ENCODE assay signal across 25 cellular contexts in genomic region chr17:48643697-48644012, GRCh38. TPM values are rescaled to one million over a fixed set of nuclear protein-coding genes. Genes with fewer than 3 reads are reported as not detected.
A peak's percentile ranks its signal among the peaks of the same experiment; 100 is the strongest.
DNase-seq lines count a peak whose midpoint lies in the region; ATAC-seq and TF ChIP-seq lines count a peak whose summit lies in the region.
"Had no signal": no experiment of that assay in that cellular context is flagged by ENCODE, and none has a peak within 500 bp of the region (broad histone marks: within the 10 kb centered on the region; RNA-seq: fewer than 3 reads in every experiment).

No MANE protein-coding gene starts in this region.

- no peak overlapping the region for H2AFZ ChIP-seq in OCI-LY7 (ENCODE audit: low read length)

- BruUV-seq in OCI-LY7 (replicated peaks; lab: Mats Ljungman, UMichigan), result no TSS peak

- no peak for TF ChIP-seq CTCF in OCI-LY7 (conservative IDR thresholded peaks at IDR 0.05; ENCODE audit: low read length)

- no peak for ATAC-seq in activated CD8-positive, alpha-beta T cell treated with anti-CD3 and anti-CD28 coated beads, Interleukin-2, amount 10 ng/mL, durations not matched to agents 7 days and 5 days
- ATAC-seq in GM21619 (IDR thresholded peaks at IDR 0.05; ENCODE audit: unreplicated experiment), result no peak
- ATAC-seq: GM12878, HepG2, Right ventricle myocardium inferior had no signal

- H3K9me3 Mint-ChIP-seq in activated CD8-positive, alpha-beta T cell treated with anti-CD3 and anti-CD28 coated beads, Interleukin-2, amount 10 ng/mL, durations not matched to agents 7 days and 5 days (ENCODE audit: insufficient read depth), result no peaks in the 10 kb centered on the region
- H3K9me3 Mint-ChIP-seq: CD4-positive, alpha-beta T cell; HFFc6 had no signal

- H3K4me3 Mint-ChIP-seq in activated CD8-positive, alpha-beta T cell treated with anti-CD3 and anti-CD28 coated beads, Interleukin-2, amount 10 ng/mL, durations not matched to agents 7 days and 5 days, result no peak overlapping the region
- H3K4me3 Mint-ChIP-seq: CD4-positive, alpha-beta T cell; HFFc6 had no signal

- H3K4me2 ChIP-seq in OCI-LY7 (ENCODE audit: low read length), result no peak overlapping the region
- H3K4me2 ChIP-seq: BLaER1 had no signal

- H3K4me1 ChIP-seq in HUES6 (ENCODE audit: control insufficient read depth, insufficient read depth, low read length) (peaks cover 13% of the 10 kb centered on the region), rectal smooth muscle tissue (ENCODE audit: control insufficient read depth, insufficient read depth, low read length) (no peaks in the 10 kb centered on the region), OCI-LY7 (ENCODE audit: insufficient read depth, low read length, poor library complexity, severe bottlenecking) (no peaks in the 10 kb centered on the region)

- POLR2A ChIA-PET in activated CD8-positive, alpha-beta T cell treated with anti-CD3 and anti-CD28 coated beads, Interleukin-2, amount 10 ng/mL, durations not matched to agents 7 days and 5 days (lab: Charles Lee), result no interaction called here
- POLR2A ChIA-PET in OCI-LY7 (lab: Charles Lee), result no interaction called here

- H3K4me3 ChIP-seq in HUES6 (ENCODE audit: low read depth, low read length) (peak overlapping the region; percentile 40; the same call in 1 of the 2 replicates), rectal smooth muscle tissue (ENCODE audit: low read length) (peak overlapping the region; percentile 24), OCI-LY7 (ENCODE audit: low read depth, low read length, poor library complexity, severe bottlenecking) (no peak overlapping the region)
- H3K4me3 ChIP-seq: BLaER1, GM12878, SJSA1 had no signal

- DNase-seq in GM03348 (ENCODE audit: low spot score) (peak; percentile 24), hepatic stellate cell (ENCODE audit: low spot score) (peak; percentile 0), OCI-LY7 (ENCODE audit: low spot score) (no peak)
- no peak for DNase-seq in activated CD8-positive, alpha-beta T cell treated with anti-CD3 and anti-CD28 coated beads, Interleukin-2, amount 10 ng/mL, durations not matched to agents 7 days and 5 days
- DNase-seq: CD4-positive, alpha-beta T cell; COR-L47; DMS79; HFFc6; KG1; MV-4-11; NCI-H1417; NCI-H1694 treated with DMSO at 0.1 percent for 48 hours; NCI-H2081 treated with DMSO at 0.1 percent for 48 hours; NCI-H2171 treated with DMSO at 0.1 percent for 48 hours; NCI-H526; OCI-M1; T-helper 1 cell had no signal

- no peaks in the 10 kb centered on the region for H4K20me1 ChIP-seq in OCI-LY7 (ENCODE audit: insufficient read depth, low read length)

- H3K27ac ChIP-seq in HUES6 (ENCODE audit: low read depth, low read length), result no peak overlapping the region
- no peak overlapping the region for H3K27ac ChIP-seq in rectal smooth muscle tissue (ENCODE audit: low read depth, low read length)
- H3K27ac ChIP-seq in OCI-LY7 (ENCODE audit: low read depth, low read length, poor library complexity, severe bottlenecking), result no peak overlapping the region
- H3K27ac ChIP-seq: BLaER1, SJSA1 had no signal

- H3K4me1 Mint-ChIP-seq in activated CD8-positive, alpha-beta T cell treated with anti-CD3 and anti-CD28 coated beads, Interleukin-2, amount 10 ng/mL, durations not matched to agents 7 days and 5 days (ENCODE audit: low read depth), result peaks cover 33% of the 10 kb centered on the region

- H3K27me3 ChIP-seq in HUES6 (ENCODE audit: control insufficient read depth, insufficient read depth, low read length) (peaks cover 100% of the 10 kb centered on the region), rectal smooth muscle tissue (ENCODE audit: control insufficient read depth, insufficient read depth, low read length) (peaks cover 30% of the 10 kb centered on the region)

- H3K27ac Mint-ChIP-seq in activated CD8-positive, alpha-beta T cell treated with anti-CD3 and anti-CD28 coated beads, Interleukin-2, amount 10 ng/mL, durations not matched to agents 7 days and 5 days, result no peak overlapping the region
- H3K27ac Mint-ChIP-seq: CD4-positive, alpha-beta T cell; HFFc6 had no signal

- H3K79me2 ChIP-seq in OCI-LY7 (ENCODE audit: insufficient read depth, low read depth, low read length), result no peaks in the 10 kb centered on the region

- H3K36me3 ChIP-seq in HUES6 (ENCODE audit: control insufficient read depth, insufficient read depth, low read length) (no peaks in the 10 kb centered on the region), rectal smooth muscle tissue (ENCODE audit: control insufficient read depth, insufficient read depth, low read length) (no peaks in the 10 kb centered on the region), OCI-LY7 (ENCODE audit: insufficient read depth, low read length) (no peaks in the 10 kb centered on the region)
- H3K36me3 ChIP-seq: BLaER1, SJSA1 had no signal

- intact Hi-C loops in OCI-LY7 (cut with micrococcal nuclease; ENCODE audit: unreplicated experiment), result no loop called here

- H3K27me3 Mint-ChIP-seq in activated CD8-positive, alpha-beta T cell treated with anti-CD3 and anti-CD28 coated beads, Interleukin-2, amount 10 ng/mL, durations not matched to agents 7 days and 5 days (ENCODE audit: low read depth), result peaks cover 84% of the 10 kb centered on the region

- CTCF ChIA-PET in activated CD8-positive, alpha-beta T cell treated with anti-CD3 and anti-CD28 coated beads, Interleukin-2, amount 10 ng/mL, durations not matched to agents 7 days and 5 days (lab: Charles Lee), result interaction anchor here (1.0 to 2.2 kb wide), 3 partner anchors 11 to 102 kb away, joined by 3 to 7 read pairs (median 3); no protein-coding TSS in a partner anchor
- CTCF ChIA-PET in OCI-LY7 (lab: Charles Lee; ENCODE audit: unreplicated experiment), result no interaction called here

- H3K9me2 ChIP-seq in OCI-LY7 (ENCODE audit: insufficient read depth, low read length), result no peaks in the 10 kb centered on the region

- H3K36me3 Mint-ChIP-seq in activated CD8-positive, alpha-beta T cell treated with anti-CD3 and anti-CD28 coated beads, Interleukin-2, amount 10 ng/mL, durations not matched to agents 7 days and 5 days (ENCODE audit: low read depth), result peaks cover 2% of the 10 kb centered on the region

- H3K9ac ChIP-seq in HUES6 (ENCODE audit: low read length), result peak overlapping the region; percentile 42
- H3K9ac ChIP-seq in rectal smooth muscle tissue (ENCODE audit: low read length), result no peak overlapping the region
- H3K9ac ChIP-seq: BLaER1 had no signal

- no peaks in the 10 kb centered on the region for H3K9me3 ChIP-seq in HUES6 (ENCODE audit: control insufficient read depth, insufficient read depth, low read depth, low read length)
- H3K9me3 ChIP-seq in OCI-LY7 (ENCODE audit: low read length), result no peaks in the 10 kb centered on the region
- H3K9me3 ChIP-seq: SJSA1 had no signal

RNA-seq across cellular contexts. Expression of gene HOXB9, which starts 17.5 kb away (rescaled TPM):
- under 1 TPM; 0.37 to 0.65 TPM for total RNA-seq in activated CD8-positive, alpha-beta T cell treated with anti-CD3 and anti-CD28 coated beads, Interleukin-2, amount 10 ng/mL, durations not matched to agents 7 days and 5 days
- total RNA-seq in OCI-LY7 (2014; rRNA removed; shearing (Covaris generic)), result not detected in 2 replicates
- not detected in 2 replicates for total RNA-seq in OCI-LY7 (2022)
- total RNA-seq: CD4-positive, alpha-beta T cell; HepG2; HFFc6; Right ventricle myocardium inferior had no signal

RNA-seq across cellular contexts. Expression of gene HOXB8, which starts 28.6 kb away (rescaled TPM):
- total RNA-seq in activated CD8-positive, alpha-beta T cell treated with anti-CD3 and anti-CD28 coated beads, Interleukin-2, amount 10 ng/mL, durations not matched to agents 7 days and 5 days, result not detected
- not detected in 2 replicates for total RNA-seq in OCI-LY7 (2014; rRNA removed; shearing (Covaris generic))
- total RNA-seq in OCI-LY7 (2022), result not detected in 2 replicates
- total RNA-seq: CD4-positive, alpha-beta T cell; HepG2; HFFc6; Right ventricle myocardium inferior; SJSA1 had no signal

RNA-seq across cellular contexts. Expression of gene HOXB7, which starts 32.8 kb away (rescaled TPM):
- total RNA-seq in activated CD8-positive, alpha-beta T cell treated with anti-CD3 and anti-CD28 coated beads, Interleukin-2, amount 10 ng/mL, durations not matched to agents 7 days and 5 days, result under 1 TPM; 0.87 to 0.91 TPM
- 6.3 and 9.2 TPM in 2 replicates for total RNA-seq in OCI-LY7 (2014; rRNA removed; shearing (Covaris generic))
- total RNA-seq in OCI-LY7 (2022), result 16.3 and 17.0 TPM in 2 replicates
- total RNA-seq: CD4-positive, alpha-beta T cell; HepG2; HFFc6 had no signal

RNA-seq across cellular contexts. Expression of gene HOXB6, which starts 38.9 kb away (rescaled TPM):
- total RNA-seq in activated CD8-positive, alpha-beta T cell treated with anti-CD3 and anti-CD28 coated beads, Interleukin-2, amount 10 ng/mL, durations not matched to agents 7 days and 5 days, result not detected
- 0.41 TPM in 1 of 2 replicates, not detected in the other for total RNA-seq in OCI-LY7 (2014; rRNA removed; shearing (Covaris generic))
- total RNA-seq in OCI-LY7 (2022), result not detected in 2 replicates
- total RNA-seq: CD4-positive, alpha-beta T cell; HepG2; HFFc6 had no signal

RNA-seq across cellular contexts. Expression of gene HOXB5, which starts 50.1 kb away (rescaled TPM):
- not detected for total RNA-seq in activated CD8-positive, alpha-beta T cell treated with anti-CD3 and anti-CD28 coated beads, Interleukin-2, amount 10 ng/mL, durations not matched to agents 7 days and 5 days
- not detected in 2 replicates for total RNA-seq in OCI-LY7 (2014; rRNA removed; shearing (Covaris generic))
- total RNA-seq in OCI-LY7 (2022), result not detected in 2 replicates
- total RNA-seq: CD4-positive, alpha-beta T cell; GM12878; HepG2; HFFc6; Right ventricle myocardium inferior had no signal

Comparison
In these comparisons a context has a peak if more than half of its experiments do, and no peak if none do; other contexts are left out.
1. DNase-seq: peak in GM03348 (single experiment) and hepatic stellate cell (single experiment); none in activated CD8-positive, alpha-beta T cell treated with anti-CD3 and anti-CD28 coated beads, Interleukin-2, amount 10 ng/mL, durations not matched to agents 7 days and 5 days (single experiment) and OCI-LY7 (single experiment).